In the genomic region with DNA sequence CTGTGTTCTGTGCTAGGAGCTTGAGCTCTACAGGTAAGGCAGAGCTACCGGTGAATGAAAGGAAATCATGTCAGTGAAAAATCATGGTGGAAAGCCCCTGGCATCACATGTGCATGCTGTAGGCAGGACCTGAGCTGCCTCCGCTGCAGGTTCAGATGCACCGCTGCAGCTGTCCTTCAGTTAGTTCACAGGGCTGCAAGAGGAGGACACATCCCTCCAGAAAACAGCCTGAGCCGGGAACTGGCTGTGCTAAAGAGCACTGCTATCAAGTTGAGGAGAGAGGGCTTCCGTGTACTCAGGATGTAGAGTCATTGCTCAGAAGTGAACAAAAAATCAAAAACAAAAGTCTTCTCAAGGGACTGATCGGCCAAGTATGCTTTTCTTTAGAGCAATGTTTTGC, we compare ENCODE assay signal across 14 cellular contexts.
DNase-seq lines count a peak whose midpoint lies in the region; ATAC-seq, FAIRE-seq and TF ChIP-seq lines count a peak whose summit lies in the region.
"Had no signal": no experiment of that assay in that cellular context is flagged by ENCODE, and none has a peak within 500 bp of the region (broad histone marks: within the 10 kb centered on the region; RNA-seq: fewer than 3 reads in every experiment).

No MANE protein-coding gene starts in this region.

- no peaks in the 10 kb centered on the region for H3K9me3 Mint-ChIP-seq in CD8-positive, alpha-beta memory T cell
- H3K9me3 Mint-ChIP-seq in activated naive CD4-positive, alpha-beta T cell treated with anti-CD3 and anti-CD28 coated beads, Interleukin-2, amount 10 ng/mL, durations not matched to agents 7 days and 5 days = no peaks in the 10 kb centered on the region
- H3K9me3 Mint-ChIP-seq: neural crest cell had no signal

- POLR2A ChIA-PET in CD8-positive, alpha-beta memory T cell (lab: Charles Lee) = no interaction called here

- H3K4me1 Mint-ChIP-seq in CD8-positive, alpha-beta memory T cell = peaks cover 54 to 70% (median 58%) of the 10 kb centered on the region in 3 donors
- H3K4me1 Mint-ChIP-seq in activated naive CD4-positive, alpha-beta T cell treated with anti-CD3 and anti-CD28 coated beads, Interleukin-2, amount 10 ng/mL, durations not matched to agents 7 days and 5 days = peaks cover 83% of the 10 kb centered on the region
- H3K4me1 Mint-ChIP-seq: neural crest cell had no signal

- no peaks in the 10 kb centered on the region for H3K27me3 ChIP-seq in CD8-positive, alpha-beta memory T cell (ENCODE audit: insufficient read depth, low read length, poor library complexity, severe bottlenecking)
- no peaks in the 10 kb centered on the region for H3K27me3 ChIP-seq in small intestine (ENCODE audit: control insufficient read depth in 2 of 2, insufficient read depth in 2 of 2, low read length in 2 of 2)
- no peaks in the 10 kb centered on the region for H3K27me3 ChIP-seq in foreskin keratinocyte

- peaks cover 80% of the 10 kb centered on the region for H3K4me1 ChIP-seq in CD8-positive, alpha-beta memory T cell (ENCODE audit: insufficient read depth, low read length)
- H3K4me1 ChIP-seq in small intestine (ENCODE audit: control insufficient read depth in 2 of 2, insufficient read depth in 1 of 2, low read depth in 1 of 2, low read length in 1 of 2) (peaks cover 0 to 3% of the 10 kb centered on the region in 2 donors), foreskin keratinocyte (no peaks in the 10 kb centered on the region)
- H3K4me1 ChIP-seq: left lung had no signal

- CTCF ChIA-PET in CD8-positive, alpha-beta memory T cell (lab: Charles Lee) = no interaction called here
- CTCF ChIA-PET in activated naive CD4-positive, alpha-beta T cell treated with anti-CD3 and anti-CD28 coated beads, Interleukin-2, amount 10 ng/mL, durations not matched to agents 7 days and 5 days (lab: Charles Lee) = no interaction called here

- H3K4me3 ChIP-seq in CD8-positive, alpha-beta memory T cell (ENCODE audit: low read length) = peak overlapping the region; percentile 11
- no peak overlapping the region for H3K4me3 ChIP-seq in small intestine (ENCODE audit: low read depth in 1 of 2, low read length in 2 of 2)
- H3K4me3 ChIP-seq: left lung, skin epidermis had no signal

- FAIRE-seq in small intestine (lab: Jason Lieb, UNC) = no peak

- ATAC-seq in foreskin keratinocyte = no peak
- ATAC-seq: left lung had no signal

- H3K36me3 Mint-ChIP-seq in CD8-positive, alpha-beta memory T cell = peaks cover 0 to 18% (median 14%) of the 10 kb centered on the region in 3 donors
- peaks cover 33% of the 10 kb centered on the region for H3K36me3 Mint-ChIP-seq in activated naive CD4-positive, alpha-beta T cell treated with anti-CD3 and anti-CD28 coated beads, Interleukin-2, amount 10 ng/mL, durations not matched to agents 7 days and 5 days

- WGBS in small intestine, 3 donors = 78 to 86% (median 79%) methylated on average over 6 of the region's 6 CpGs

- H3K27ac ChIP-seq in CD8-positive, alpha-beta memory T cell (ENCODE audit: low read depth, low read length) = no peak overlapping the region
- peak overlapping the region in 1 of 2 donors; percentile 22 for H3K27ac ChIP-seq in small intestine (ENCODE audit: low read depth in 1 of 2, low read length in 1 of 2)
- no peak overlapping the region for H3K27ac ChIP-seq in foreskin keratinocyte
- H3K27ac ChIP-seq: left lung had no signal

- H3K9me3 ChIP-seq in CD8-positive, alpha-beta memory T cell (ENCODE audit: low read length) = no peaks in the 10 kb centered on the region
- no peaks in the 10 kb centered on the region for H3K9me3 ChIP-seq in small intestine (ENCODE audit: control insufficient read depth, low read depth)
- H3K9me3 ChIP-seq: left lung had no signal

- DNase-seq in CD8-positive, alpha-beta memory T cell = peak in 4 of 5 donors; percentile 31 to 71 (median 49)
- DNase-seq in activated CD4-positive, alpha-beta T cell treated with anti-CD3 and anti-CD28 coated beads for 48 hours = peak; percentile 59
- DNase-seq in activated naive CD4-positive, alpha-beta T cell treated with anti-CD3 and anti-CD28 coated beads, Interleukin-2, amount 10 ng/mL, durations not matched to agents 7 days and 5 days = peak; percentile 78
- DNase-seq in small intestine (peak; percentile 61), head of caudate nucleus (no peak), foreskin keratinocyte (no peak), NCI-H345 treated with DMSO at 0.1 percent for 48 hours (lab: John Stamatoyannopoulos, UW; ENCODE audit: unreplicated experiment) (no peak), kidney glomerular epithelial cell (lab: John Stamatoyannopoulos, UW) (no peak)
- DNase-seq: DMS79 treated with DMSO at 0.1 percent for 48 hours, Kasumi-1, left lung, NCI-H187 had no signal

- H3K27me3 Mint-ChIP-seq in CD8-positive, alpha-beta memory T cell = no peaks in the 10 kb centered on the region
- no peaks in the 10 kb centered on the region for H3K27me3 Mint-ChIP-seq in activated naive CD4-positive, alpha-beta T cell treated with anti-CD3 and anti-CD28 coated beads, Interleukin-2, amount 10 ng/mL, durations not matched to agents 7 days and 5 days

- H3K4me3 Mint-ChIP-seq in CD8-positive, alpha-beta memory T cell = peak overlapping the region; percentile 17 to 84 (median 66)
- peak overlapping the region; percentile 30 for H3K4me3 Mint-ChIP-seq in activated naive CD4-positive, alpha-beta T cell treated with anti-CD3 and anti-CD28 coated beads, Interleukin-2, amount 10 ng/mL, durations not matched to agents 7 days and 5 days
- H3K4me3 Mint-ChIP-seq: neural crest cell had no signal

- intact Hi-C loops in head of caudate nucleus (cut with DNase I) = no loop called here

- H3K36me3 ChIP-seq in CD8-positive, alpha-beta memory T cell (ENCODE audit: insufficient read depth, low read length) = peaks cover 4% of the 10 kb centered on the region
- H3K36me3 ChIP-seq in small intestine (ENCODE audit: control insufficient read depth in 2 of 2, insufficient read depth in 2 of 2, low read length in 2 of 2) = peaks cover 0 to 3% of the 10 kb centered on the region in 2 donors

- TF ChIP-seq CTCF in foreskin keratinocyte (conservative IDR thresholded peaks at IDR 0.05) = no peak

- peak overlapping the region; percentile 22 to 98 (median 84) for H3K27ac Mint-ChIP-seq in CD8-positive, alpha-beta memory T cell
- H3K27ac Mint-ChIP-seq in activated naive CD4-positive, alpha-beta T cell treated with anti-CD3 and anti-CD28 coated beads, Interleukin-2, amount 10 ng/mL, durations not matched to agents 7 days and 5 days = peak overlapping the region; percentile 92

Comparison
In these comparisons a context has a peak if more than half of its experiments do, and no peak if none do; other contexts are left out.
1. DNase-seq: peak in CD8-positive, alpha-beta memory T cell (4 of 5), activated CD4-positive, alpha-beta T cell treated with anti-CD3 and anti-CD28 coated beads for 48 hours (single experiment), activated naive CD4-positive, alpha-beta T cell treated with anti-CD3 and anti-CD28 coated beads, Interleukin-2, amount 10 ng/mL, durations not matched to agents 7 days and 5 days (single experiment) and small intestine (single experiment); none in head of caudate nucleus (0 of 42), foreskin keratinocyte (0 of 2), NCI-H345 treated with DMSO at 0.1 percent for 48 hours (single experiment) and kidney glomerular epithelial cell (single experiment).